ENCODE assay signal across 14 cellular contexts in the genomic region with DNA sequence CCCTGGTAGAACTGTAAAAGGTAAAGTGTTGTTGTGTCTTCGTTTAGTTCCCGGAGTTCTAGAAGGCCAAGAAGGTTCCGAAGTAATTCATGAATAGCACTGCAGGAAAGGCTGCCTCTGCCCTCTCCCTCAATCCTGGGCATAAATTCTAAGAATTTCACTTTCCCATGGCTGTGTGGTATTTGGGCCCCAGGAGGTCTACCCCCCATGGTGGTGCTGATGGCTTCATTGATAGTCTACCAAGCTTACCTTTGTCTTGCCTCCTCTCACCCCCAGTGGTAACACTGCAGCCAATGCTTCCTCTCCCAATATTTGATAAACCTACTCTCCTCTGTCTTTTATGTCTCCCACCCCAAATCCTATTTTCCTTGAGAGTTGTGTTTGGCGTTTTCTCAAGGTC.
DNase-seq lines count a peak whose midpoint lies in the region; ATAC-seq lines count a peak whose summit lies in the region.
"Had no signal": no experiment of that assay in that cellular context is flagged by ENCODE, and none has a peak within 500 bp of the region (broad histone marks: within the 10 kb centered on the region; RNA-seq: fewer than 3 reads in every experiment).

No MANE protein-coding gene starts in this region.

- ATAC-seq in HG03460 (IDR thresholded peaks at IDR 0.05; ENCODE audit: unreplicated experiment), result no peak

- no peaks in the 10 kb centered on the region for H3K9me3 ChIP-seq in NT2/D1 (ENCODE audit: insufficient read depth, low read length)

- H3K4me1 ChIP-seq in NT2/D1 (ENCODE audit: insufficient read depth, insufficient read length), result peaks cover 6% of the 10 kb centered on the region

- in situ Hi-C loops in ACHN (cut with HindIII; ENCODE audit: low pct_ligation_motif_present, low pct_unique_long_range_greater_than_20kb, low sequenced_read_pairs), result no loop called here

- H3K4me3 ChIP-seq in NT2/D1 (ENCODE audit: insufficient read length, low read depth), result no peak overlapping the region

- no peak overlapping the region for H3K9ac ChIP-seq in NT2/D1 (ENCODE audit: insufficient read length, low read depth)

- H3K27me3 ChIP-seq in NT2/D1 (ENCODE audit: insufficient read depth, insufficient read length), result no peaks in the 10 kb centered on the region

- DNase-seq in ACHN (peak; percentile 35), NT2/D1 (ENCODE audit: low read depth, low spot score) (peak; percentile 75), glomerular visceral epithelial cell (ENCODE audit: extremely low spot score) (peak; percentile 49), iPS-NIHi7 (ENCODE audit: extremely low spot score) (peak; percentile 68), NCI-H187 treated with DMSO at 0.1 percent for 48 hours (lab: John Stamatoyannopoulos, UW) (no peak), HuH-7 (ENCODE audit: low spot score) (no peak)
- no peak for DNase-seq in activated CD8-positive, alpha-beta memory T cell treated with anti-CD3 and anti-CD28 coated beads, Interleukin-2, amount 50 U/mL, for 4 hours
- DNase-seq: Calu3; CD4-positive, alpha-beta memory T cell; KBM-7; NCI-H1417 treated with DMSO at 0.1 percent for 48 hours; NCI-H510A treated with DMSO at 0.1 percent for 48 hours; NCI-H82 had no signal

- H3K36me3 ChIP-seq in NT2/D1 (ENCODE audit: insufficient read depth, insufficient read length, low read length), result no peaks in the 10 kb centered on the region

Comparison
In these comparisons a context has a peak if more than half of its experiments do, and no peak if none do; other contexts are left out.
1. DNase-seq: peak in ACHN (single experiment), NT2/D1 (single experiment), glomerular visceral epithelial cell (single experiment) and iPS-NIHi7 (single experiment); none in NCI-H187 treated with DMSO at 0.1 percent for 48 hours (single experiment), HuH-7 (single experiment) and activated CD8-positive, alpha-beta memory T cell treated with anti-CD3 and anti-CD28 coated beads, Interleukin-2, amount 50 U/mL, for 4 hours (single experiment).